ENCODE assay signal across 14 cellular contexts in genomic region chr3:196570332-196570731, GRCh38. TPM values are rescaled to one million over a fixed set of nuclear protein-coding genes. Genes with fewer than 3 reads are reported as not detected.
DNase-seq lines count a peak whose midpoint lies in the region; ATAC-seq, FAIRE-seq and TF ChIP-seq lines count a peak whose summit lies in the region.
"Not testable (repeated sequence)": the region's sequence is repeated elsewhere in the genome, so short reads cannot be mapped to it uniquely, and the experiment has no call there.
"Had no signal": no experiment of that assay in that cellular context is flagged by ENCODE, and none has a peak within 500 bp of the region (broad histone marks: within the 10 kb centered on the region; RNA-seq: fewer than 3 reads in every experiment).

No MANE protein-coding gene starts in this region.

- H3K9me1 ChIP-seq in K562 (ENCODE audit: control insufficient read depth, insufficient read depth, low read length) = not testable (repeated sequence)

- H2AFZ ChIP-seq in Karpas-422 (ENCODE audit: low read length); K562 (ENCODE audit: low read depth, low read length): not testable (repeated sequence)

- peak overlapping the region; percentile 83 for H3K4me3 Mint-ChIP-seq in Caco-2 (ENCODE audit: unreplicated experiment)
- H3K4me3 Mint-ChIP-seq in T-helper 1 cell treated with Interleukin-12 subunit alpha and Interleukin-12 subunit beta and Interleukin-4 antibody, amounts not matched to agents 30 μg/mL and 1 μg/mL, for 36 hours = peak overlapping the region; percentile 95
- H3K4me3 Mint-ChIP-seq in activated T-cell treated with anti-CD3 and anti-CD28 coated beads, Interleukin-2, amount 50 U/mL, for 4 hours = peak overlapping the region; percentile 92
- peak overlapping the region; percentile 98 for H3K4me3 Mint-ChIP-seq in nephron progenitor cell
- peak overlapping the region; percentile 87 to 96 for H3K4me3 Mint-ChIP-seq in stimulated activated naive CD8-positive, alpha-beta T cell treated with anti-CD3 and anti-CD28 coated beads, Interleukin-15, amount 100 ng/mL, for 72 hours

- H3K9me3 Mint-ChIP-seq in Caco-2 (ENCODE audit: unreplicated experiment); T-helper 1 cell treated with Interleukin-12 subunit alpha and Interleukin-12 subunit beta and Interleukin-4 antibody, amounts not matched to agents 30 μg/mL and 1 μg/mL, for 36 hours; activated T-cell treated with anti-CD3 and anti-CD28 coated beads, Interleukin-2, amount 50 U/mL, for 4 hours; nephron progenitor cell; stimulated activated naive CD8-positive, alpha-beta T cell treated with anti-CD3 and anti-CD28 coated beads, Interleukin-15, amount 100 ng/mL, for 72 hours: not testable (repeated sequence)

- intact Hi-C loops in Caco-2 (cut with micrococcal nuclease; ENCODE audit: unreplicated experiment); K562 (cut with micrococcal nuclease): not testable (repeated sequence)

- H3K9ac ChIP-seq in Karpas-422 (ENCODE audit: low read length) (peak overlapping the region; percentile 88), K562 (ENCODE audit: insufficient read depth in 1 of 2, low read depth in 2 of 2, low read length in 2 of 2) (peak overlapping the region; percentile 73 to 94; a peak in 3 of 4 replicates)
- H3K9ac ChIP-seq in iPS-15b (ENCODE audit: low read depth, low read length) = not testable (repeated sequence)

- not testable (repeated sequence) for H3K27me3 ChIP-seq in Caco-2 (replicated peaks; ENCODE audit: control insufficient read depth, insufficient read depth, low read length); Karpas-422 (ENCODE audit: low read length); K562 (ENCODE audit: control insufficient read depth in 2 of 2, insufficient read depth in 2 of 2, low read length in 2 of 2); iPS-15b (ENCODE audit: control insufficient read depth, insufficient read depth, low read length)

- H3K79me2 ChIP-seq in Karpas-422 (ENCODE audit: low read length) (peaks cover 86% of the 10 kb centered on the region), K562 (ENCODE audit: control insufficient read depth, insufficient read depth, low read length) (peaks cover 84% of the 10 kb centered on the region)

- in situ Hi-C loops in K562 (cut with MboI) = not testable (repeated sequence)

- H3K27ac ChIP-seq in Karpas-422 (ENCODE audit: low read length) = not testable (repeated sequence)
- peak overlapping the region; percentile 92; the same call in 1 of the 3 replicates for H3K27ac ChIP-seq in K562 (ENCODE audit: extremely low read depth, low read depth, low read length)

- CTCF ChIA-PET in Caco-2 (lab: Charles Lee); K562 (lab: Yijun Ruan, JAX; ENCODE audit: low intra/inter-chr PET ratio): not testable (repeated sequence)

- not testable (repeated sequence) for TF ChIP-seq EP300 in K562 (IDR thresholded peaks at IDR 0.05; ENCODE audit: low read length)

- TF ChIP-seq CTCF in Caco-2 (IDR thresholded peaks at IDR 0.05; ENCODE audit: insufficient read depth in 1 of 2, low read depth in 1 of 2, low read length in 1 of 2, severe bottlenecking in 1 of 2, unreplicated experiment in 1 of 2); K562 (IDR thresholded peaks at IDR 0.05 in 2 of 3, conservative IDR thresholded peaks at IDR 0.05 in 1 of 3; ENCODE audit: insufficient read depth in 2 of 3, low read depth in 1 of 3, low read length in 3 of 3); nephron progenitor cell (IDR thresholded peaks at IDR 0.05): not testable (repeated sequence)

- not testable (repeated sequence) for H3K27ac Mint-ChIP-seq in Caco-2 (ENCODE audit: unreplicated experiment); nephron progenitor cell; stimulated activated naive CD8-positive, alpha-beta T cell treated with anti-CD3 and anti-CD28 coated beads, Interleukin-15, amount 100 ng/mL, for 72 hours
- H3K27ac Mint-ChIP-seq in T-helper 1 cell treated with Interleukin-12 subunit alpha and Interleukin-12 subunit beta and Interleukin-4 antibody, amounts not matched to agents 30 μg/mL and 1 μg/mL, for 36 hours = peak overlapping the region; percentile 23

- H3K36me3 ChIP-seq in Caco-2 (ENCODE audit: control insufficient read depth, insufficient read depth, low read length); Karpas-422 (ENCODE audit: insufficient read depth, low read length); iPS-15b (ENCODE audit: control insufficient read depth, insufficient read depth, low read length): not testable (repeated sequence)
- H3K36me3 ChIP-seq in K562 (ENCODE audit: control insufficient read depth, insufficient read depth, low read length) = peaks cover 47% of the 10 kb centered on the region

- TF ChIP-seq RAD21 in K562 (CRISPR knock-in tag; conservative IDR thresholded peaks at IDR 0.05 in 1 of 2, IDR thresholded peaks at IDR 0.05 in 1 of 2) = not testable (repeated sequence)

- not testable (repeated sequence) for H3K27me3 Mint-ChIP-seq in Caco-2 (ENCODE audit: insufficient read depth, unreplicated experiment); T-helper 1 cell treated with Interleukin-12 subunit alpha and Interleukin-12 subunit beta and Interleukin-4 antibody, amounts not matched to agents 30 μg/mL and 1 μg/mL, for 36 hours (ENCODE audit: low read depth); activated T-cell treated with anti-CD3 and anti-CD28 coated beads, Interleukin-2, amount 50 U/mL, for 4 hours (ENCODE audit: low read depth); nephron progenitor cell (ENCODE audit: low read depth, poor library complexity); stimulated activated naive CD8-positive, alpha-beta T cell treated with anti-CD3 and anti-CD28 coated beads, Interleukin-15, amount 100 ng/mL, for 72 hours

- WGBS in K562 (ENCODE audit: insufficient coverage, low coverage, missing lambda C conversion rate) = 8% methylated on average over 13 of the region's 13 CpGs

- not testable (repeated sequence) for H3K4me1 Mint-ChIP-seq in Caco-2 (ENCODE audit: low read depth, unreplicated experiment)
- peaks cover 24% of the 10 kb centered on the region for H3K4me1 Mint-ChIP-seq in T-helper 1 cell treated with Interleukin-12 subunit alpha and Interleukin-12 subunit beta and Interleukin-4 antibody, amounts not matched to agents 30 μg/mL and 1 μg/mL, for 36 hours (ENCODE audit: low read depth)
- peaks cover 33% of the 10 kb centered on the region for H3K4me1 Mint-ChIP-seq in activated T-cell treated with anti-CD3 and anti-CD28 coated beads, Interleukin-2, amount 50 U/mL, for 4 hours (ENCODE audit: low read depth)
- peaks cover 32% of the 10 kb centered on the region for H3K4me1 Mint-ChIP-seq in nephron progenitor cell
- peaks cover 30% of the 10 kb centered on the region for H3K4me1 Mint-ChIP-seq in stimulated activated naive CD8-positive, alpha-beta T cell treated with anti-CD3 and anti-CD28 coated beads, Interleukin-15, amount 100 ng/mL, for 72 hours

- not testable (repeated sequence) for TF ChIP-seq POLR2A in K562 (conservative IDR thresholded peaks at IDR 0.05)

- H3K4me3 ChIP-seq in Caco-2 (ENCODE audit: low read depth, low read length) = not testable (repeated sequence)
- H3K4me3 ChIP-seq in Karpas-422 (ENCODE audit: low read length) (peak overlapping the region; percentile 87; the same call in 1 of the 2 replicates), K562 (peak overlapping the region; percentile 87; the same call in 1 of the 2 replicates), iPS-15b (ENCODE audit: low read depth, low read length) (peak overlapping the region; percentile 100)

- POLR2A ChIA-PET in Caco-2 (lab: Charles Lee) = not testable (repeated sequence)
- POLR2A ChIA-PET in K562 (lab: Yijun Ruan, JAX) = interaction anchor here (1.6 to 1.7 kb wide), 2 partner anchors 9 to 19 kb away, joined by 3 to 5 read pairs; no protein-coding TSS in a partner anchor

- not testable (repeated sequence) for H3K9me3 ChIP-seq in Caco-2; Karpas-422 (ENCODE audit: low read length); K562 (replicated peaks; ENCODE audit: control insufficient read depth, insufficient read depth, low read depth, low read length); iPS-15b (ENCODE audit: control insufficient read depth, insufficient read depth, low read length)

- BruUV-seq in Caco-2 (replicated peaks; lab: Mats Ljungman, UMichigan); K562 (replicated peaks; lab: Mats Ljungman, UMichigan): not testable (repeated sequence)

- ATAC-seq in activated T-cell treated with anti-CD3 and anti-CD28 coated beads, Interleukin-2, amount 50 U/mL, for 4 hours; K562; stimulated activated naive CD8-positive, alpha-beta T cell treated with anti-CD3 and anti-CD28 coated beads, Interleukin-15, amount 100 ng/mL, for 72 hours: not testable (repeated sequence)

- FAIRE-seq in K562 (lab: Jason Lieb, UNC) = not testable (repeated sequence)

- not testable (repeated sequence) for DNase-seq in Caco-2; Karpas-422; activated T-cell treated with anti-CD3 and anti-CD28 coated beads, Interleukin-2, amount 50 U/mL, for 4 hours; nephron progenitor cell; stimulated activated naive CD8-positive, alpha-beta T cell treated with anti-CD3 and anti-CD28 coated beads, Interleukin-15, amount 100 ng/mL, for 72 hours
- DNase-seq in K562 (ENCODE audit: extremely low read depth in 1 of 4, low spot score in 3 of 4) = peak in 1 of 4 experiments; percentile 47

- H3K4me1 ChIP-seq in Caco-2; iPS-15b (ENCODE audit: control insufficient read depth, insufficient read depth, low read length): not testable (repeated sequence)
- H3K4me1 ChIP-seq in Karpas-422 (ENCODE audit: low read length) (peaks cover 42% of the 10 kb centered on the region), K562 (replicated peaks in 1 of 2; ENCODE audit: control insufficient read depth in 2 of 2, insufficient read depth in 2 of 2, low read length in 2 of 2) (peaks cover 27 to 32% of the 10 kb centered on the region in 2 experiments)

- H3K4me2 ChIP-seq in Karpas-422 (ENCODE audit: low read depth, low read length, poor library complexity, severe bottlenecking) (peak overlapping the region; percentile 94), K562 (ENCODE audit: insufficient read depth, low read length) (peak overlapping the region; percentile 95)

- H4K20me1 ChIP-seq in Karpas-422 (ENCODE audit: insufficient read depth, low read depth, low read length) = not testable (repeated sequence)
- H4K20me1 ChIP-seq in K562 (replicated peaks; ENCODE audit: control insufficient read depth, insufficient read depth, low read length) = peaks cover 21% of the 10 kb centered on the region

- not testable (repeated sequence) for H3K36me3 Mint-ChIP-seq in Caco-2 (ENCODE audit: insufficient read depth, unreplicated experiment); T-helper 1 cell treated with Interleukin-12 subunit alpha and Interleukin-12 subunit beta and Interleukin-4 antibody, amounts not matched to agents 30 μg/mL and 1 μg/mL, for 36 hours (ENCODE audit: low read depth); activated T-cell treated with anti-CD3 and anti-CD28 coated beads, Interleukin-2, amount 50 U/mL, for 4 hours (ENCODE audit: insufficient read depth); nephron progenitor cell (ENCODE audit: low read depth)

- not testable (repeated sequence) for H3K9me2 ChIP-seq in Karpas-422 (replicated peaks; ENCODE audit: insufficient read depth, low read length)

RNA-seq across cellular contexts. Expression of gene FBXO45, which starts 1.9 kb away (rescaled TPM):
- total RNA-seq in Caco-2 (2022) (14.5 and 15.8 TPM in 2 replicates), K562 (2014; rRNA removed) (25.4 and 28.9 TPM in 2 replicates), K562 (2014; rRNA removed; fragmentation: Illumina TruSeq; extraction: Trizol) (52.8 and 56.1 TPM in 2 replicates), K562 (2015; rRNA removed; fragmentation: Illumina TruSeq; extraction: Trizol) (41.0 and 44.3 TPM in 2 replicates), K562 (2021) (33.3 and 37.0 TPM in 2 replicates)
- 14.4 and 15.2 TPM in 2 replicates for total RNA-seq in Karpas-422 (2014; rRNA removed; shearing (Covaris generic); ENCODE audit: low replicate concordance)
- total RNA-seq in activated T-cell treated with anti-CD3 and anti-CD28 coated beads, Interleukin-2, amount 50 U/mL, for 4 hours = 10 to 100 TPM; 20.3 to 21.4 (median 21.4) TPM
- total RNA-seq in K562 (2011; cell fraction: chromatin; rRNA removed; ENCODE audit: low replicate concordance) = 9.1 and 31.6 TPM in 2 replicates
- 6.2 and 7.5 TPM in 2 replicates for total RNA-seq in K562 (2011; cell fraction: nucleolus; rRNA removed)
- total RNA-seq in K562 (2011; cell fraction: nucleoplasm; rRNA removed) = 11.7 and 16.8 TPM in 2 replicates
- polyA plus RNA-seq in K562 (2011; rRNA removed) (25.7 and 38.6 TPM in 2 replicates), K562 (2014; fragmentation: Illumina TruSeq; extraction: Trizol) (31.9 and 39.7 TPM in 2 replicates), K562 (2014; fragmentation: Nextera tagmentation; extraction: Ambion mirVana) (10 to 100 TPM; 15.2 to 17.2 TPM), K562 (2014; rRNA removed) (26.5 and 28.3 TPM in 2 replicates)
- 6.1 and 11.0 TPM in 2 replicates for polyA plus RNA-seq in K562 (2011; cell fraction: cytosol; rRNA removed)
- 5.6 and 8.1 TPM in 2 replicates for polyA plus RNA-seq in K562 (2011; cell fraction: nucleus; rRNA removed)
- polyA plus RNA-seq in K562 (2012) = 17.9 and 26.4 TPM in 2 replicates
- polyA minus RNA-seq in K562 (2011; rRNA and poly(A)+ RNA removed) = 48.5 and 48.9 TPM in 2 replicates
- polyA minus RNA-seq in K562 (2011; cell fraction: cytosol; rRNA and poly(A)+ RNA removed) = 12.7 and 16.2 TPM in 2 replicates
- polyA minus RNA-seq in K562 (2011; cell fraction: nucleus; rRNA and poly(A)+ RNA removed) = 4.3 and 6.6 TPM in 2 replicates

RNA-seq across cellular contexts. Expression of gene WDR53, which starts 2.0 kb away (rescaled TPM):
- 12.1 and 17.8 TPM in 2 replicates for total RNA-seq in Caco-2 (2022)
- 7.0 and 9.2 TPM in 2 replicates for total RNA-seq in Karpas-422 (2014; rRNA removed; shearing (Covaris generic); ENCODE audit: low replicate concordance)
- 10 to 100 TPM; 21.5 to 27.1 (median 22.9) TPM for total RNA-seq in activated T-cell treated with anti-CD3 and anti-CD28 coated beads, Interleukin-2, amount 50 U/mL, for 4 hours
- 12.4 and 21.6 TPM in 2 replicates for total RNA-seq in K562 (2011; cell fraction: chromatin; rRNA removed; ENCODE audit: low replicate concordance)
- total RNA-seq in K562 (2011; cell fraction: nucleolus; rRNA removed) = 5.2 and 8.3 TPM in 2 replicates
- total RNA-seq in K562 (2011; cell fraction: nucleoplasm; rRNA removed) = 10.3 and 12.6 TPM in 2 replicates
- total RNA-seq in K562 (2014; rRNA removed) = 10.9 and 13.0 TPM in 2 replicates
- total RNA-seq in K562 (2014; rRNA removed; fragmentation: Illumina TruSeq; extraction: Trizol) = 20.9 and 23.9 TPM in 2 replicates
- 19.3 and 19.6 TPM in 2 replicates for total RNA-seq in K562 (2015; rRNA removed; fragmentation: Illumina TruSeq; extraction: Trizol)
- total RNA-seq in K562 (2021) = 14.6 and 15.9 TPM in 2 replicates
- 11.6 and 16.7 TPM in 2 replicates for polyA plus RNA-seq in K562 (2011; rRNA removed)
- polyA plus RNA-seq in K562 (2011; cell fraction: cytosol; rRNA removed) = 6.0 and 10.4 TPM in 2 replicates
- 6.8 and 8.3 TPM in 2 replicates for polyA plus RNA-seq in K562 (2011; cell fraction: nucleus; rRNA removed)
- 14.7 and 19.2 TPM in 2 replicates for polyA plus RNA-seq in K562 (2012)
- polyA plus RNA-seq in K562 (2014; fragmentation: Illumina TruSeq; extraction: Trizol) = 21.9 and 22.2 TPM in 2 replicates
- 10 to 100 TPM; 21.6 to 34.5 TPM for polyA plus RNA-seq in K562 (2014; fragmentation: Nextera tagmentation; extraction: Ambion mirVana)
- 21.4 and 23.8 TPM in 2 replicates for polyA plus RNA-seq in K562 (2014; rRNA removed)
- polyA minus RNA-seq in K562 (2011; rRNA and poly(A)+ RNA removed) = 16.8 and 17.7 TPM in 2 replicates
- polyA minus RNA-seq in K562 (2011; cell fraction: cytosol; rRNA and poly(A)+ RNA removed) = 4.5 and 4.8 TPM in 2 replicates
- 2.6 and 3.2 TPM in 2 replicates for polyA minus RNA-seq in K562 (2011; cell fraction: nucleus; rRNA and poly(A)+ RNA removed)

RNA-seq across cellular contexts. Expression of gene SMCO1, which starts 55.2 kb away (rescaled TPM):
- total RNA-seq in Caco-2 (2022) = not detected in 2 replicates
- not detected in 2 replicates for total RNA-seq in Karpas-422 (2014; rRNA removed; shearing (Covaris generic); ENCODE audit: low replicate concordance)
- not detected for total RNA-seq in activated T-cell treated with anti-CD3 and anti-CD28 coated beads, Interleukin-2, amount 50 U/mL, for 4 hours
- 0.21 TPM in 1 of 2 replicates, not detected in the other for total RNA-seq in K562 (2011; cell fraction: chromatin; rRNA removed; ENCODE audit: low replicate concordance)
- not detected in 2 replicates for total RNA-seq in K562 (2011; cell fraction: nucleolus; rRNA removed)
- total RNA-seq in K562 (2011; cell fraction: nucleoplasm; rRNA removed) = not detected in 2 replicates
- 0.05 TPM in 1 of 2 replicates, not detected in the other for total RNA-seq in K562 (2014; rRNA removed)
- 0.13 TPM in 1 of 2 replicates, not detected in the other for total RNA-seq in K562 (2014; rRNA removed; fragmentation: Illumina TruSeq; extraction: Trizol)
- not detected in 2 replicates for total RNA-seq in K562 (2015; rRNA removed; fragmentation: Illumina TruSeq; extraction: Trizol)
- total RNA-seq in K562 (2021) = 0.20 TPM in 1 of 2 replicates, not detected in the other
- polyA plus RNA-seq in K562 (2011; rRNA removed) = 0.05 TPM in 1 of 2 replicates, not detected in the other
- 0.04 TPM in 1 of 2 replicates, not detected in the other for polyA plus RNA-seq in K562 (2011; cell fraction: cytosol; rRNA removed)
- not detected in 2 replicates for polyA plus RNA-seq in K562 (2011; cell fraction: nucleus; rRNA removed)
- 0.07 and 0.09 TPM in 2 replicates for polyA plus RNA-seq in K562 (2012)
- 0.08 and 0.10 TPM in 2 replicates for polyA plus RNA-seq in K562 (2014; fragmentation: Illumina TruSeq; extraction: Trizol)
- under 1 TPM; 0.14 to 0.35 TPM for polyA plus RNA-seq in K562 (2014; fragmentation: Nextera tagmentation; extraction: Ambion mirVana)
- 0.05 TPM in 1 of 2 replicates, not detected in the other for polyA plus RNA-seq in K562 (2014; rRNA removed)
- not detected in 2 replicates for polyA minus RNA-seq in K562 (2011; rRNA and poly(A)+ RNA removed)
- not detected in 2 replicates for polyA minus RNA-seq in K562 (2011; cell fraction: cytosol; rRNA and poly(A)+ RNA removed)
- not detected in 2 replicates for polyA minus RNA-seq in K562 (2011; cell fraction: nucleus; rRNA and poly(A)+ RNA removed)
- total RNA-seq: activated B cell treated with CpG ODN at 0.5 μM for 24 hours; activated CD4-positive, alpha-beta memory T cell treated with anti-CD3 and anti-CD28 coated beads for 36 hours; activated naive CD4-positive, alpha-beta T cell treated with anti-CD3 and anti-CD28 coated beads for 36 hours; ascending aorta; sciatic nerve; thyroid gland had no signal
